ENCODE assay signal across 8 cellular contexts in the genomic region with DNA sequence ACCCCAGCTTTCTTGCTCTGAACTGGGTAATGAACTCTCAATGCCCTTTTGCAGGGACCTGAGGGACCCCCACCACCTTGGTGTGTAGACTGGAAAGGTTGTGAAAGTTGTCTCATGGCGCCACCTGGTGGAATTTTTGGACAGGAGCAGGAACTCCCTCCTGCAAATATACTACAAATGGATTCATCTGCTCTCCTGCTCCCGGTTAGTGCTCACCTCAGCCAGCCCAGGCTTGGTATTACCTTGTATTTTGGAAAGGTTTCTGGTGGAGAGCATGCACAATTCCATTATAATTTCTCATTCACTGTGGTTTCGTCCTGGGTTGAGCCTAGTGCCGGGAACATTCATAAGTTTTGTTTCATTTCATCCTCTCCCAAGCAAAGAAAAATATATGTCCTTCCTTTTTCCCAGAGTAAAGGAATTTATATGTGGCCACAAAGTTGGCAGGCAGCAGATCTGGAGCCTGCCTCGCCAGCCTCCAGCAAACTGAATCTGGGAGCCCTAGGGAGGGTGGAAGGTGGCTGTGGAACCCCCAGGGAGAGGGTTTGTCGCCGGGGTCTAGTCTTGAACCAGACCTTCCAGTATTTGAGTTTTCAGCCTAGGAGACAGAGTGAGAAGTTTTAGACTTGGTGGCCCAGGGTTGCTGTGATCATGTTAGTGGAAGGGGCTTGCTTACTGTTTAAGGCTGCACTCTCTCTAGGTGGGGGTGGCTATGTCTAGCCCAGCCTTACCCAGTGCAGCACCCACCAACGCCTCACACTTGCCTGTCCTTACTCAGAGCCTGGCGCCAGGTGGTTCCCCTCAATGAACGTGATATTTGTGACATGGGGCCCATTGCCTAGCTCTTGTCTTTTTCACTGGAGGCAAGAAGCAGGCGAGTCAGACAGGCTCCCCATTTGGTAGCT. TPM values are rescaled to one million over a fixed set of nuclear protein-coding genes. Genes with fewer than 3 reads are reported as not detected.
DNase-seq lines count a peak whose midpoint lies in the region; ATAC-seq, FAIRE-seq and TF ChIP-seq lines count a peak whose summit lies in the region.

No MANE protein-coding gene starts in this region.

- peaks cover 8% of the 10 kb centered on the region for H3K27me3 Mint-ChIP-seq in mesothelial cell of epicardium (ENCODE audit: low read depth)

- no peaks in the 10 kb centered on the region for H4K20me1 ChIP-seq in endothelial cell of umbilical vein (replicated peaks; ENCODE audit: control insufficient read depth, extremely low read depth, insufficient read depth, low read length)

- no peaks in the 10 kb centered on the region for H3K79me2 ChIP-seq in endothelial cell of umbilical vein (ENCODE audit: control insufficient read depth, insufficient read depth, low read length)

- no peak for ATAC-seq in HG02759 (IDR thresholded peaks at IDR 0.05; ENCODE audit: unreplicated experiment)

- DNase-seq in NCI-H748 (lab: John Stamatoyannopoulos, UW; ENCODE audit: unreplicated experiment) (peak; percentile 53), endothelial cell of umbilical vein (ENCODE audit: low read depth, low spot score) (peak; percentile 58), mesothelial cell of epicardium (ENCODE audit: low spot score in 2 of 2, unreplicated experiment in 2 of 2) (peak in 1 of 2 experiments; percentile 72)
- peak; percentile 31 to 44 for DNase-seq in activated CD8-positive, alpha-beta memory T cell treated with anti-CD3 and anti-CD28 coated beads for 4 hours (ENCODE audit: low read depth in 2 of 2)
- DNase-seq in stimulated activated CD8-positive, alpha-beta memory T cell treated with anti-CD3 and anti-CD28 coated beads, Interleukin-2, amount 100 ng/mL, for 48 hours (ENCODE audit: low read depth in 2 of 2), result peak; percentile 32 to 43

- H3K9me3 ChIP-seq in endothelial cell of umbilical vein (replicated peaks; ENCODE audit: control insufficient read depth, insufficient read depth, low read length), result no peaks in the 10 kb centered on the region

- H3K4me3 ChIP-seq in endothelial cell of umbilical vein (replicated peaks in 1 of 3; ENCODE audit: insufficient read depth in 1 of 3, low read depth in 1 of 3, low read length in 3 of 3), result no peak overlapping the region

- H3K4me2 ChIP-seq in endothelial cell of umbilical vein (ENCODE audit: insufficient read depth, low read length), result no peak overlapping the region

- peak; percentile 50 for FAIRE-seq in endothelial cell of umbilical vein (lab: Jason Lieb, UNC)

- no peak overlapping the region for H3K9ac ChIP-seq in endothelial cell of umbilical vein (replicated peaks; ENCODE audit: extremely low read depth, insufficient read depth, low read length)

- intact Hi-C loops in endothelial cell of umbilical vein (cut with micrococcal nuclease), result loop anchor here (1.0 to 10.0 kb wide), 5 partner anchors 107 to 405 kb away; no protein-coding TSS in a partner anchor

- no peaks in the 10 kb centered on the region for H3K9me1 ChIP-seq in endothelial cell of umbilical vein (replicated peaks; ENCODE audit: control insufficient read depth, extremely low read depth, insufficient read depth, low read length)

- TF ChIP-seq POLR2A in endothelial cell of umbilical vein (IDR thresholded peaks at IDR 0.05; ENCODE audit: low read depth, low read length), result no peak

- no peaks in the 10 kb centered on the region for H3K4me1 ChIP-seq in endothelial cell of umbilical vein (ENCODE audit: control insufficient read depth, extremely low read depth, insufficient read depth, low read length)

- peak overlapping the region; percentile 17 for H3K27ac Mint-ChIP-seq in mesothelial cell of epicardium

- no peaks in the 10 kb centered on the region for H3K36me3 Mint-ChIP-seq in mesothelial cell of epicardium

- POLR2A ChIA-PET in endothelial cell of umbilical vein (lab: Charles Lee), result no interaction called here

- peaks cover 8% of the 10 kb centered on the region for H3K4me1 Mint-ChIP-seq in mesothelial cell of epicardium

- no peaks in the 10 kb centered on the region for H3K36me3 ChIP-seq in endothelial cell of umbilical vein (ENCODE audit: control insufficient read depth in 2 of 2, extremely low read depth in 1 of 2, insufficient read depth in 2 of 2, low read length in 2 of 2)

- no peak overlapping the region for H3K27ac ChIP-seq in 22Rv1
- H3K27ac ChIP-seq in endothelial cell of umbilical vein (ENCODE audit: insufficient read depth, low read depth, low read length), result no peak overlapping the region

- BruUV-seq in endothelial cell of umbilical vein (replicated peaks; lab: Mats Ljungman, UMichigan), result no TSS peak

- H3K9me3 Mint-ChIP-seq in mesothelial cell of epicardium, result no peaks in the 10 kb centered on the region

- no peak overlapping the region for H2AFZ ChIP-seq in endothelial cell of umbilical vein (ENCODE audit: low read depth, low read length)

- TF ChIP-seq CTCF in 22Rv1 (IDR thresholded peaks at IDR 0.05) (peak; percentile 86), GM12872 (IDR thresholded peaks at IDR 0.05; ENCODE audit: insufficient read depth, low read depth, low read length) (peak; percentile 84), endothelial cell of umbilical vein (IDR thresholded peaks at IDR 0.05; ENCODE audit: extremely low read depth in 1 of 2, insufficient read depth in 1 of 2, low read depth in 1 of 2, low read length in 2 of 2) (peak; percentile 78 to 82), mesothelial cell of epicardium (IDR thresholded peaks at IDR 0.05; ENCODE audit: unreplicated experiment) (peak; percentile 92)

- dilution Hi-C loops in endothelial cell of umbilical vein (cut with MboI; ENCODE audit: extremely low pct_ligation_motif_present, low sequenced_read_pairs), result no loop called here

- H3K4me3 Mint-ChIP-seq in mesothelial cell of epicardium, result no peak overlapping the region

- H3K27me3 ChIP-seq in endothelial cell of umbilical vein (ENCODE audit: control insufficient read depth in 2 of 2, insufficient read depth in 2 of 2, low read length in 2 of 2), result peaks cover 3 to 9% of the 10 kb centered on the region in 2 experiments

- CTCF ChIA-PET in endothelial cell of umbilical vein (lab: Charles Lee), result interaction anchor here (1.0 to 11.3 kb wide), 7 partner anchors 14 to 275 kb away, joined by 3 to 276 read pairs (median 9); no protein-coding TSS in a partner anchor

TF ChIP-seq in endothelial cell of umbilical vein, 7 proteins besides CTCF, POLR2A, EP300 and RAD21:
- TF ChIP-seq, protein P1, sequence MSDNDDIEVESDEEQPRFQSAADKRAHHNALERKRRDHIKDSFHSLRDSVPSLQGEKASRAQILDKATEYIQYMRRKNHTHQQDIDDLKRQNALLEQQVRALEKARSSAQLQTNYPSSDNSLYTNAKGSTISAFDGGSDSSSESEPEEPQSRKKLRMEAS (IDR thresholded peaks at IDR 0.05; ENCODE audit: insufficient read depth, insufficient read length), result no peak

RNA-seq across cellular contexts. Expression of a gene that starts 9.5 kb away (rescaled TPM):
- total RNA-seq in endothelial cell of umbilical vein (not detected in 2 replicates), mesothelial cell of epicardium (19.2 to 20.9 TPM (median 20.1 TPM) in 3 replicates)
- polyA plus RNA-seq in endothelial cell of umbilical vein, result 0.23 and 0.35 TPM in 2 replicates
- polyA plus RNA-seq in endothelial cell of umbilical vein (2011; cell fraction: cytosol; rRNA removed), result 0.06 TPM in 1 of 2 replicates, not detected in the other
- polyA plus RNA-seq in endothelial cell of umbilical vein (2011; cell fraction: nucleus; rRNA removed), result not detected in 2 replicates
- 0.64 and 0.93 TPM in 2 replicates for polyA plus RNA-seq in endothelial cell of umbilical vein (2012)
- 1.4 TPM in 1 of 2 replicates, not detected in the other for polyA minus RNA-seq in endothelial cell of umbilical vein
- 4.5 TPM for polyA minus RNA-seq in endothelial cell of umbilical vein (2011; cell fraction: cytosol; rRNA and poly(A)+ RNA removed)
- polyA minus RNA-seq in endothelial cell of umbilical vein (2011; cell fraction: nucleus; rRNA and poly(A)+ RNA removed), result not detected in 2 replicates

Comparison
In these comparisons a context has a peak if more than half of its experiments do, and no peak if none do; other contexts are left out.
1. RNA of a gene that starts 9.5 kb away (total RNA-seq): 19.2 to 20.9 TPM in mesothelial cell of epicardium; not detected in endothelial cell of umbilical vein; every median in the first group is over 10 times any median in the second.
2. Peak in every context shown above with its lines, with median percentiles within 50 percentile points of each other: CTCF ChIP-seq.